25 cellular contexts compared by ENCODE assay signal in genomic region chr10:59892697-59893096, GRCh38. TPM values are rescaled to one million over a fixed set of nuclear protein-coding genes. Genes with fewer than 3 reads are reported as not detected.
DNase-seq lines count a peak whose midpoint lies in the region; ATAC-seq and TF ChIP-seq lines count a peak whose summit lies in the region.
"Had no signal": no experiment of that assay in that cellular context is flagged by ENCODE, and none has a peak within 500 bp of the region (broad histone marks: within the 10 kb centered on the region; RNA-seq: fewer than 3 reads in every experiment).

No MANE protein-coding gene starts in this region.

- H3K9me3 ChIP-seq in Peyer's patch (no peaks in the 10 kb centered on the region), thyroid gland (no peaks in the 10 kb centered on the region)
- H3K9me3 ChIP-seq: neutrophil, prostate gland had no signal

- peaks cover 73% of the 10 kb centered on the region for H3K4me1 Mint-ChIP-seq in dendritic cell treated with granulocyte-macrophage colony-stimulating factor and Interleukin-4, amounts not matched to agents 40 ng/mL and 50 ng/mL, for 4 days (ENCODE audit: low read depth)
- H3K4me1 Mint-ChIP-seq in memory B cell = peaks cover 61% of the 10 kb centered on the region

- ATAC-seq in memory B cell (ENCODE audit: low read depth) (no peak), GM18502 (IDR thresholded peaks at IDR 0.05; ENCODE audit: poor library complexity, unreplicated experiment) (no peak)
- ATAC-seq: activated T-cell treated with anti-CD3 and anti-CD28 coated beads, Interleukin-2, amount 50 U/mL, for 4 hours; HCT116; PC-3 had no signal

- TF ChIP-seq CTCF in Peyer's patch (IDR thresholded peaks at IDR 0.05) (no peak), thyroid gland (IDR thresholded peaks at IDR 0.05) (no peak)

- DNase-seq in Peyer's patch (peak in 2 of 3 donors; percentile 28 to 65), memory B cell (ENCODE audit: low spot score in 2 of 2) (no peak), thyroid gland (no peak), NCI-H1694 treated with DMSO at 0.1 percent for 48 hours (lab: John Stamatoyannopoulos, UW) (no peak), superior temporal gyrus (ENCODE audit: extremely low spot score) (no peak)
- DNase-seq: activated CD4-positive, alpha-beta T cell treated with anti-CD3 and anti-CD28 coated beads, Interleukin-2, amount 10 ng/mL, durations not matched to agents 7 days and 5 days; activated naive CD4-positive, alpha-beta T cell treated with Interleukin-2 at 50 U/mL for 16 hours; activated T-cell treated with anti-CD3 and anti-CD28 coated beads, Interleukin-2, amount 50 U/mL, for 4 hours; C1 segment of cervical spinal cord; effector memory CD4-positive, alpha-beta T cell; foreskin melanocyte; Kasumi-1; mammary epithelial cell; NCI-H146; NCI-H524; PC-3; SHP77; T1000 had no signal

- H3K4me3 Mint-ChIP-seq in dendritic cell treated with granulocyte-macrophage colony-stimulating factor and Interleukin-4, amounts not matched to agents 40 ng/mL and 50 ng/mL, for 4 days = no peak overlapping the region
- H3K4me3 Mint-ChIP-seq in memory B cell = peak overlapping the region; percentile 17
- H3K4me3 Mint-ChIP-seq: activated CD4-positive, alpha-beta T cell treated with anti-CD3 and anti-CD28 coated beads, Interleukin-2, amount 10 ng/mL, durations not matched to agents 7 days and 5 days; activated T-cell treated with anti-CD3 and anti-CD28 coated beads, Interleukin-2, amount 50 U/mL, for 4 hours; brain had no signal

- no peaks in the 10 kb centered on the region for H3K36me3 ChIP-seq in Peyer's patch
- H3K36me3 ChIP-seq in thyroid gland = no peaks in the 10 kb centered on the region
- H3K36me3 ChIP-seq: neutrophil, prostate gland had no signal

- H3K27ac ChIP-seq in Peyer's patch (no peak overlapping the region), thyroid gland (peak overlapping the region in 2 of 3 donors; percentile 47 to 72)
- H3K27ac ChIP-seq: HL-60, neutrophil, prostate gland had no signal

- H3K27me3 ChIP-seq in Peyer's patch (no peaks in the 10 kb centered on the region), thyroid gland (no peaks in the 10 kb centered on the region)
- H3K27me3 ChIP-seq: neutrophil had no signal

- no peak for TF ChIP-seq POLR2A in Peyer's patch (IDR thresholded peaks at IDR 0.05)
- no peak for TF ChIP-seq POLR2A in thyroid gland (IDR thresholded peaks at IDR 0.05)

- H3K27ac Mint-ChIP-seq in dendritic cell treated with granulocyte-macrophage colony-stimulating factor and Interleukin-4, amounts not matched to agents 40 ng/mL and 50 ng/mL, for 4 days = peak overlapping the region; percentile 85
- peak overlapping the region; percentile 88 for H3K27ac Mint-ChIP-seq in memory B cell
- H3K27ac Mint-ChIP-seq: activated CD4-positive, alpha-beta T cell treated with anti-CD3 and anti-CD28 coated beads, Interleukin-2, amount 10 ng/mL, durations not matched to agents 7 days and 5 days had no signal

- H3K27me3 Mint-ChIP-seq in dendritic cell treated with granulocyte-macrophage colony-stimulating factor and Interleukin-4, amounts not matched to agents 40 ng/mL and 50 ng/mL, for 4 days = no peaks in the 10 kb centered on the region
- H3K27me3 Mint-ChIP-seq in memory B cell = no peaks in the 10 kb centered on the region
- H3K27me3 Mint-ChIP-seq: activated CD4-positive, alpha-beta T cell treated with anti-CD3 and anti-CD28 coated beads, Interleukin-2, amount 10 ng/mL, durations not matched to agents 7 days and 5 days had no signal

- no peaks in the 10 kb centered on the region for H3K9me3 Mint-ChIP-seq in dendritic cell treated with granulocyte-macrophage colony-stimulating factor and Interleukin-4, amounts not matched to agents 40 ng/mL and 50 ng/mL, for 4 days
- no peaks in the 10 kb centered on the region for H3K9me3 Mint-ChIP-seq in memory B cell
- H3K9me3 Mint-ChIP-seq: activated CD4-positive, alpha-beta T cell treated with anti-CD3 and anti-CD28 coated beads, Interleukin-2, amount 10 ng/mL, durations not matched to agents 7 days and 5 days; activated T-cell treated with anti-CD3 and anti-CD28 coated beads, Interleukin-2, amount 50 U/mL, for 4 hours; brain had no signal

- intact Hi-C loops in dendritic cell treated with granulocyte-macrophage colony-stimulating factor and Interleukin-4, amounts not matched to agents 40 ng/mL and 50 ng/mL, for 4 days (cut with micrococcal nuclease) = loop anchor here (2.0 kb wide), 1 partner anchor 14 kb away; the partner anchor contains the start of gene CCDC6
- intact Hi-C loops in thyroid gland (cut with DNase I) = no loop called here

- H3K36me3 Mint-ChIP-seq in dendritic cell treated with granulocyte-macrophage colony-stimulating factor and Interleukin-4, amounts not matched to agents 40 ng/mL and 50 ng/mL, for 4 days (ENCODE audit: low read depth) = peaks cover 28% of the 10 kb centered on the region
- peaks cover 9% of the 10 kb centered on the region for H3K36me3 Mint-ChIP-seq in memory B cell

- 78 to 87% methylated on average over 3 of the region's 3 CpGs for WGBS in thyroid gland, 2 donors

- peaks cover 0 to 62% (median 9%) of the 10 kb centered on the region in 4 donors for H3K4me1 ChIP-seq in Peyer's patch
- peaks cover 41 to 56% of the 10 kb centered on the region in 2 donors for H3K4me1 ChIP-seq in thyroid gland

- H3K4me3 ChIP-seq in Peyer's patch (no peak overlapping the region), thyroid gland (replicated peaks in 1 of 3) (no peak overlapping the region)
- H3K4me3 ChIP-seq: prostate gland had no signal

RNA-seq across cellular contexts. Expression of gene CCDC6, which starts 13.7 kb away (rescaled TPM):
- total RNA-seq in Peyer's patch (10 to 100 TPM; 41.8 to 49.6 (median 48.6) TPM), thyroid gland (10 to 100 TPM; 59.3 to 79.3 (median 64.8) TPM)

Comparison
In these comparisons a context has a peak if more than half of its experiments do, and no peak if none do; other contexts are left out.
1. DNase-seq: peak in Peyer's patch (2 of 3); none in memory B cell (0 of 2), thyroid gland (0 of 2), NCI-H1694 treated with DMSO at 0.1 percent for 48 hours (single experiment) and superior temporal gyrus (single experiment).
2. H3K27ac ChIP-seq: peak in thyroid gland (2 of 3); none in Peyer's patch (0 of 4).